Comparison of ENCODE assay signal across 18 cellular contexts in the genomic region with DNA sequence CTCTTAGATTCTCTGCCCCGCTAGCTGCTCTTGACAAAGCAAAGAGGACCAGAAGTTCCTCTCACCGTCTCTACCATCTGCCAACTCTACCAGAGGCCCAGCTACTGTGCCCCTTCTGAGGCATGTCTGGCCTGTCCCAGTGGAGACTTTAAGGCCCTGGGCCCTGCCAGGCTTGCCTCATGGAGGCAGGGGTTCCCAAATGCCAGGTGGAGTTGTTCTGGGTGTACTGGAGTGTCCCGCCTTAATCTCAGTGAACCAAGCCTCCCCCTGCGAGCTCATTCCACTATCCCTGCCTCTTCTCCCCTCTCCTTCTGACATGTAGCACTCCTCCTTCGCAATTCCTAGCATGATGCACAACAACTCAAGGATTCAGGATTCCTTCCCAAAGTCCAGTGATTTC. TPM values are rescaled to one million over a fixed set of nuclear protein-coding genes. Genes with fewer than 3 reads are reported as not detected.
DNase-seq lines count a peak whose midpoint lies in the region; ATAC-seq and TF ChIP-seq lines count a peak whose summit lies in the region.
"Had no signal": no experiment of that assay in that cellular context is flagged by ENCODE, and none has a peak within 500 bp of the region (broad histone marks: within the 10 kb centered on the region; RNA-seq: fewer than 3 reads in every experiment).

No MANE protein-coding gene starts in this region.

- H3K79me2 ChIP-seq in GM23338 (replicated peaks; ENCODE audit: insufficient read depth), result no peaks in the 10 kb centered on the region

- H3K9me2 ChIP-seq in GM23338 (ENCODE audit: insufficient read depth), result no peaks in the 10 kb centered on the region

- H3K4me1 ChIP-seq in GM23338 (ENCODE audit: insufficient read depth), result peaks cover 58% of the 10 kb centered on the region
- H3K4me1 ChIP-seq: BE2C had no signal

- H3K4me3 ChIP-seq in GM23338, result no peak overlapping the region
- H3K4me3 ChIP-seq in SK-N-MC, result no peak overlapping the region; the same call in 1 of the 2 replicates
- H3K4me3 ChIP-seq: GM12878 had no signal

- peaks cover 97% of the 10 kb centered on the region for H3K27me3 Mint-ChIP-seq in GM23338 (ENCODE audit: insufficient read depth, low read depth, poor library complexity)
- H3K27me3 Mint-ChIP-seq in type B pancreatic cell, result peaks cover 96% of the 10 kb centered on the region

- H3K4me1 Mint-ChIP-seq in GM23338 (peaks cover 45% of the 10 kb centered on the region), type B pancreatic cell (ENCODE audit: unreplicated experiment) (peaks cover 14% of the 10 kb centered on the region)

- ATAC-seq in GM23338, result no peak
- no peak for ATAC-seq in GM18502 (IDR thresholded peaks at IDR 0.05; ENCODE audit: poor library complexity, unreplicated experiment)
- ATAC-seq: GM12878, HCT116 had no signal

- DNase-seq in GM23338 (ENCODE audit: low spot score) (peak; percentile 10), SK-N-MC (ENCODE audit: low read depth, low spot score) (no peak), islet precursor cell (peak; percentile 29), type B pancreatic cell (ENCODE audit: extremely low spot score, unreplicated experiment) (peak; percentile 45), HuH-7 (ENCODE audit: low spot score) (no peak), GM20000 (ENCODE audit: low spot score) (no peak)
- DNase-seq: BE2C; CD4-positive, alpha-beta memory T cell; DMS79 had no signal

- H3K27me3 ChIP-seq in GM23338 (ENCODE audit: insufficient read depth), result peaks cover 94% of the 10 kb centered on the region

- H3K9ac ChIP-seq in SK-N-MC (ENCODE audit: insufficient read length), result no peak overlapping the region

- H3K27ac ChIP-seq in GM23338 (ENCODE audit: low read depth) (no peak overlapping the region), SK-N-MC (peak overlapping the region; percentile 84)
- H3K27ac ChIP-seq: C4-2B had no signal

- no peak overlapping the region for H3K27ac Mint-ChIP-seq in GM23338
- no peak overlapping the region for H3K27ac Mint-ChIP-seq in type B pancreatic cell

- no peak overlapping the region for H2AFZ ChIP-seq in GM23338

- H3K9me3 Mint-ChIP-seq in GM23338, result peaks cover 3% of the 10 kb centered on the region; the same call in 1 of the 3 replicates
- no peaks in the 10 kb centered on the region for H3K9me3 Mint-ChIP-seq in type B pancreatic cell

- no peaks in the 10 kb centered on the region for H3K9me3 ChIP-seq in SK-N-MC (ENCODE audit: low read depth, low read length)
- H3K9me3 ChIP-seq: BE2C had no signal

- no peak overlapping the region for H3K4me2 ChIP-seq in GM23338

- no peaks in the 10 kb centered on the region; the same call in 2 of the 3 replicates for H3K36me3 Mint-ChIP-seq in GM23338 (ENCODE audit: low read depth)
- H3K36me3 Mint-ChIP-seq in type B pancreatic cell, result no peaks in the 10 kb centered on the region

- TF ChIP-seq CTCF in GM23338 (conservative IDR thresholded peaks at IDR 0.05; ENCODE audit: low read depth in 2 of 2) (no peak), type B pancreatic cell (conservative IDR thresholded peaks at IDR 0.05) (no peak), GM20000 (IDR thresholded peaks at IDR 0.05; ENCODE audit: extremely low read depth, missing control alignments) (no peak)

- no peak overlapping the region for H3K4me3 Mint-ChIP-seq in GM23338
- no peak overlapping the region for H3K4me3 Mint-ChIP-seq in type B pancreatic cell

- peaks cover 36% of the 10 kb centered on the region for H4K20me1 ChIP-seq in GM23338 (replicated peaks; ENCODE audit: insufficient read depth)

- peaks cover 31% of the 10 kb centered on the region for H3F3A ChIP-seq in GM23338 (replicated peaks; ENCODE audit: low read depth)

- H3K36me3 ChIP-seq in GM23338 (ENCODE audit: insufficient read depth) (no peaks in the 10 kb centered on the region; the same call in 1 of the 2 replicates), SK-N-MC (ENCODE audit: insufficient read depth, low read length) (no peaks in the 10 kb centered on the region)
- H3K36me3 ChIP-seq: BE2C had no signal

TF ChIP-seq in GM23338, 12 proteins besides CTCF, POLR2A, EP300 and RAD21 (continues in another document):
- TF ChIP-seq CREB1 (CRISPR knock-in tag; IDR thresholded peaks at IDR 0.05; ENCODE audit: low read depth) (no peak), EZH2 (IDR thresholded peaks at IDR 0.05; ENCODE audit: low read depth, unreplicated experiment) (no peak), ZNF331 (CRISPR knock-in tag; IDR thresholded peaks at IDR 0.05; ENCODE audit: low read depth) (no peak), EZH2phosphoT487 (IDR thresholded peaks at IDR 0.05; ENCODE audit: unreplicated experiment) (no peak), JUNB (IDR thresholded peaks at IDR 0.05; ENCODE audit: unreplicated experiment) (no peak)
- TF ChIP-seq, protein P1, sequence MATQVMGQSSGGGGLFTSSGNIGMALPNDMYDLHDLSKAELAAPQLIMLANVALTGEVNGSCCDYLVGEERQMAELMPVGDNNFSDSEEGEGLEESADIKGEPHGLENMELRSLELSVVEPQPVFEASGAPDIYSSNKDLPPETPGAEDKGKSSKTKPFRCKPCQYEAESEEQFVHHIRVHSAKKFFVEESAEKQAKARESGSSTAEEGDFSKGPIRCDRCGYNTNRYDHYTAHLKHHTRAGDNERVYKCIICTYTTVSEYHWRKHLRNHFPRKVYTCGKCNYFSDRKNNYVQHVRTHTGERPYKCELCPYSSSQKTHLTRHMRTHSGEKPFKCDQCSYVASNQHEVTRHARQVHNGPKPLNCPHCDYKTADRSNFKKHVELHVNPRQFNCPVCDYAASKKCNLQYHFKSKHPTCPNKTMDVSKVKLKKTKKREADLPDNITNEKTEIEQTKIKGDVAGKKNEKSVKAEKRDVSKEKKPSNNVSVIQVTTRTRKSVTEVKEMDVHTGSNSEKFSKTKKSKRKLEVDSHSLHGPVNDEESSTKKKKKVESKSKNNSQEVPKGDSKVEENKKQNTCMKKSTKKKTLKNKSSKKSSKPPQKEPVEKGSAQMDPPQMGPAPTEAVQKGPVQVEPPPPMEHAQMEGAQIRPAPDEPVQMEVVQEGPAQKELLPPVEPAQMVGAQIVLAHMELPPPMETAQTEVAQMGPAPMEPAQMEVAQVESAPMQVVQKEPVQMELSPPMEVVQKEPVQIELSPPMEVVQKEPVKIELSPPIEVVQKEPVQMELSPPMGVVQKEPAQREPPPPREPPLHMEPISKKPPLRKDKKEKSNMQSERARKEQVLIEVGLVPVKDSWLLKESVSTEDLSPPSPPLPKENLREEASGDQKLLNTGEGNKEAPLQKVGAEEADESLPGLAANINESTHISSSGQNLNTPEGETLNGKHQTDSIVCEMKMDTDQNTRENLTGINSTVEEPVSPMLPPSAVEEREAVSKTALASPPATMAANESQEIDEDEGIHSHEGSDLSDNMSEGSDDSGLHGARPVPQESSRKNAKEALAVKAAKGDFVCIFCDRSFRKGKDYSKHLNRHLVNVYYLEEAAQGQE (IDR thresholded peaks at IDR 0.05; ENCODE audit: unreplicated experiment), result no peak

RNA-seq across cellular contexts. Expression of a gene that starts 2.3 kb away (rescaled TPM):
- total RNA-seq in GM23338 (2014; rRNA removed; shearing (Covaris generic)), result not detected in 2 replicates
- not detected in 2 replicates for polyA plus RNA-seq in GM23338 (2016; fragmentation: Nextera tagmentation; extraction: Ambion mirVana)
- total RNA-seq in type B pancreatic cell (ENCODE audit: low replicate concordance), result not detected in 2 replicates
- total RNA-seq: CD4-positive, alpha-beta memory T cell; G401; GM12878; H4 had no signal
- polyA plus RNA-seq: AG04450; CD4-positive, alpha-beta memory T cell; GM12878; IgD-negative memory B cell had no signal

RNA-seq across cellular contexts. Expression of a gene that starts 5.2 kb away (rescaled TPM):
- not detected in 2 replicates for total RNA-seq in GM23338 (2014; rRNA removed; shearing (Covaris generic))
- polyA plus RNA-seq in GM23338 (2016; fragmentation: Nextera tagmentation; extraction: Ambion mirVana), result not detected in 2 replicates
- total RNA-seq in type B pancreatic cell (ENCODE audit: low replicate concordance), result 0.21 and 1.1 TPM in 2 replicates
- total RNA-seq: CD4-positive, alpha-beta memory T cell; G401; GM12878; H4; HT-29 had no signal
- polyA plus RNA-seq: AG04450; CD4-positive, alpha-beta memory T cell; GM12878; IgD-negative memory B cell had no signal

RNA-seq across cellular contexts. Expression of a gene that starts 9.3 kb away (rescaled TPM):
- 0.47 TPM in 1 of 2 replicates, not detected in the other for total RNA-seq in GM23338 (2014; rRNA removed; shearing (Covaris generic))
- not detected in 2 replicates for polyA plus RNA-seq in GM23338 (2016; fragmentation: Nextera tagmentation; extraction: Ambion mirVana)
- 0.31 and 0.43 TPM in 2 replicates for total RNA-seq in type B pancreatic cell (ENCODE audit: low replicate concordance)
- total RNA-seq: CD4-positive, alpha-beta memory T cell; G401; GM12878 had no signal
- polyA plus RNA-seq: AG04450; CD4-positive, alpha-beta memory T cell; GM12878; IgD-negative memory B cell had no signal

RNA-seq across cellular contexts. Expression of a gene that starts 14.7 kb away (rescaled TPM):
- not detected in 2 replicates for total RNA-seq in GM23338 (2014; rRNA removed; shearing (Covaris generic))
- not detected in 2 replicates for polyA plus RNA-seq in GM23338 (2016; fragmentation: Nextera tagmentation; extraction: Ambion mirVana)
- total RNA-seq in type B pancreatic cell (ENCODE audit: low replicate concordance), result 0.19 and 0.56 TPM in 2 replicates
- total RNA-seq: CD4-positive, alpha-beta memory T cell; G401; GM12878; H4; HT-29 had no signal
- polyA plus RNA-seq: AG04450; CD4-positive, alpha-beta memory T cell; GM12878; IgD-negative memory B cell had no signal

RNA-seq across cellular contexts. Expression of a gene that starts 18.1 kb away (rescaled TPM):
- 0.03 and 0.04 TPM in 2 replicates for total RNA-seq in GM23338 (2014; rRNA removed; shearing (Covaris generic))
- polyA plus RNA-seq in GM23338 (2016; fragmentation: Nextera tagmentation; extraction: Ambion mirVana), result not detected in 2 replicates
- 0.10 TPM in 1 of 2 replicates, not detected in the other for total RNA-seq in type B pancreatic cell (ENCODE audit: low replicate concordance)
- total RNA-seq: CD4-positive, alpha-beta memory T cell; G401; GM12878; H4 had no signal
- polyA plus RNA-seq: AG04450; CD4-positive, alpha-beta memory T cell; GM12878; IgD-negative memory B cell had no signal

Comparison
In these comparisons a context has a peak if more than half of its experiments do, and no peak if none do; other contexts are left out.
1. DNase-seq: peak in GM23338 (single experiment), islet precursor cell (single experiment) and type B pancreatic cell (single experiment); none in SK-N-MC (single experiment), HuH-7 (single experiment) and GM20000 (single experiment).